Comparison of ENCODE assay signal across 8 cellular contexts in the genomic region with DNA sequence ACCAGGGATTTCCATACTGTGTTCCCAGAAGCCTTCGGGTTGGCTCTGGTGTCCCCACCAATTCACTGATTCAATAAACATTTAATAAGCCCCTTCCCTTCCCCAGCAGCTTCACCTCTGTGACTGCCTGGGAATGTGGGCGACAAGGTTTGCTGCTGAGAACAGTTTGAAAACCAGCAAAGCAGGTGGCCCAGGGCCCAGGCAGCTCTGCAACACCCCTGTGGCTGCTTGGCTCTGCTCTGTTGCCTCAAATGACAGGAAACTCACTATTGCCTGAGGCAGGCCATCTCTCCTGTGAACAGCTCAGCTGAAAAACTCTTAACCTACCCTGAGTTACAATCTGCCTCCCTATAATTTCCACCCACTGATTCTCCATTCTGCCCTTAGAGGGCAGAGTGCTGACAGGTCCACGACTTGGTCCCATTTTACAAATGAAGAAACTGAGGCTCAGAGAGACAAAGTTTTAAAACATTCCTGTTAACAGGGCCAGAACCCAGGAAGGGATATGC.
DNase-seq lines count a peak whose midpoint lies in the region; ATAC-seq and TF ChIP-seq lines count a peak whose summit lies in the region.

No MANE protein-coding gene starts in this region.

- no peaks in the 10 kb centered on the region for H3K36me3 ChIP-seq in BLaER1 treated with 17β-estradiol and CSF1 and Interleukin-3, amounts not matched to agents 10 nM and 100 nM
- no peaks in the 10 kb centered on the region for H3K36me3 ChIP-seq in RWPE2 (ENCODE audit: low read depth)

- H3K4me3 ChIP-seq in BLaER1 treated with 17β-estradiol and CSF1 and Interleukin-3, amounts not matched to agents 10 nM and 100 nM, result no peak overlapping the region
- H3K4me3 ChIP-seq in RWPE2 (ENCODE audit: severe bottlenecking), result no peak overlapping the region

- H3K9ac ChIP-seq in BLaER1 treated with 17β-estradiol and CSF1 and Interleukin-3, amounts not matched to agents 10 nM and 100 nM, result peak overlapping the region in 9 of 11 experiments; percentile 6 to 40 (median 28); a peak in 7 of 22 replicates

- H3K4me1 ChIP-seq in BLaER1 treated with 17β-estradiol and CSF1 and Interleukin-3, amounts not matched to agents 10 nM and 100 nM, result peaks cover 99 to 100% (median 100%) of the 10 kb centered on the region in 10 experiments
- no peaks in the 10 kb centered on the region for H3K4me1 ChIP-seq in RWPE2 (ENCODE audit: insufficient read depth, poor library complexity, severe bottlenecking)

- no peaks in the 10 kb centered on the region for H3K9me3 ChIP-seq in BLaER1 treated with 17β-estradiol and CSF1 and Interleukin-3, amounts not matched to agents 10 nM and 100 nM (replicated peaks in 1 of 11)
- no peaks in the 10 kb centered on the region for H3K9me3 ChIP-seq in RWPE2 (ENCODE audit: severe bottlenecking)

- peaks cover 0 to 16% (median 0%) of the 10 kb centered on the region in 11 experiments; a peak in 5 of 22 replicates for H4K20me1 ChIP-seq in BLaER1 treated with 17β-estradiol and CSF1 and Interleukin-3, amounts not matched to agents 10 nM and 100 nM

- DNase-seq in RWPE2 (ENCODE audit: low spot score) (no peak), germinal center (ENCODE audit: low spot score) (peak; percentile 74), NCI-H748 (lab: John Stamatoyannopoulos, UW; ENCODE audit: unreplicated experiment) (no peak)
- no peak for DNase-seq in stimulated activated CD4-positive, alpha-beta T cell treated with anti-CD3 and anti-CD28 coated beads, Interleukin-2, amount 100 ng/mL, for 48 hours

- H3K4me2 ChIP-seq in BLaER1 treated with 17β-estradiol and CSF1 and Interleukin-3, amounts not matched to agents 10 nM and 100 nM, result peak overlapping the region; percentile 90 to 99 (median 97)

- peak; percentile 23 for ATAC-seq in GM18907 (IDR thresholded peaks at IDR 0.05; ENCODE audit: unreplicated experiment)
- ATAC-seq in RWPE2 (ENCODE audit: low read depth), result peak; percentile 55; the same call in 2 of the 3 replicates
- ATAC-seq in GM19463 (IDR thresholded peaks at IDR 0.05; ENCODE audit: unreplicated experiment), result no peak
- no peak for ATAC-seq in HG02571 (IDR thresholded peaks at IDR 0.05; ENCODE audit: unreplicated experiment)

- H3K27ac ChIP-seq in BLaER1 treated with 17β-estradiol and CSF1 and Interleukin-3, amounts not matched to agents 10 nM and 100 nM, result peak overlapping the region in 10 of 11 experiments; percentile 3 to 95 (median 43); a peak in 15 of 22 replicates
- no peak overlapping the region for H3K27ac ChIP-seq in RWPE2 (ENCODE audit: poor library complexity, severe bottlenecking)

- no peak for TF ChIP-seq CTCF in RWPE2 (IDR thresholded peaks at IDR 0.05; ENCODE audit: poor library complexity, severe bottlenecking)

- H3K27me3 ChIP-seq in BLaER1 treated with 17β-estradiol and CSF1 and Interleukin-3, amounts not matched to agents 10 nM and 100 nM, result no peaks in the 10 kb centered on the region
- H3K27me3 ChIP-seq in RWPE2 (ENCODE audit: insufficient read depth, poor library complexity, severe bottlenecking), result no peaks in the 10 kb centered on the region

Comparison
In these comparisons a context has a peak if more than half of its experiments do, and no peak if none do; other contexts are left out.
1. ATAC-seq: peak in GM18907 (single experiment) and RWPE2 (single experiment); none in GM19463 (single experiment) and HG02571 (single experiment).